Comparison of ENCODE assay signal across 1 cellular context in the genomic region with DNA sequence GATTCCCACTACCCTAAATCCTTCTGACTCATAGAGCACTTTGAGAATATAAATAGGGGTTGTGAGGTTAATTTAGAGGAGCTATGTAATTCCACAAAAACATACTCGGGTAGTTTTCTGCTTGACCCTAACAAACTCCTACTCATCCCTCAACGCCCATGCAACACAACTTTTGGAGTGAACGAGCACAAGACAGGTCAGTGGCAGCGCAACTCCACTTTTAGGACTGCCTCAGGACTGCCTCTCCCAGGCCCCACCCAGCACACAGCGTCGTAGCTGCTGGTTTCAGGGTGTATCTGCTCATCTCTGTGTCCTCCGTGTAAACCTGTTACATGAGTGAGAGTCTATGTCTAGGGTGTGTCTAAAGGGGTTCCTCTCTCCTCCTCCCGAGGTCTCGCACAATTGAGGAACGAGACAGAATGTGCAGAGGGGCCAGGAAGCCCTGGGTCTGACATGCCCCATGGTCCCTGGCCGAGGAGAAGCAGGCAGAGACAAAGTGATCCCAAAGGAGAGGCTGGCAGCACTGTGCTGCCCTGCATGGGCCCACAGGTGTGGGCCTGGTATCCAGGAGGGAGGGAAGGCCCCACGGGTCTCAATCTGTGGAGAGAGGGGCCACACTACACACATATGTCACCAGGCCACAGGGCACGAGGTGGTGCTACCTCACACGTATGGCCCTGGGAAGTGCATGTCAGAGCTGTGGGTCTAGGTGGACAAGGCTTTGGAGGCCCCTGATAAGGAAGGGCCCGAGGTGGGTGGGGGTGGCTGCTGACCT.
TF ChIP-seq lines count a peak whose summit lies in the region.

No MANE protein-coding gene starts in this region.

TF ChIP-seq in K562, 482 proteins besides CTCF, POLR2A, EP300 and RAD21 (continued from another document):
- TF ChIP-seq, protein P1, sequence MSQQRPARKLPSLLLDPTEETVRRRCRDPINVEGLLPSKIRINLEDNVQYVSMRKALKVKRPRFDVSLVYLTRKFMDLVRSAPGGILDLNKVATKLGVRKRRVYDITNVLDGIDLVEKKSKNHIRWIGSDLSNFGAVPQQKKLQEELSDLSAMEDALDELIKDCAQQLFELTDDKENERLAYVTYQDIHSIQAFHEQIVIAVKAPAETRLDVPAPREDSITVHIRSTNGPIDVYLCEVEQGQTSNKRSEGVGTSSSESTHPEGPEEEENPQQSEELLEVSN (IDR thresholded peaks at IDR 0.05; ENCODE audit: borderline replicate concordance in 1 of 2, extremely low read depth in 1 of 2, insufficient read depth in 1 of 2, insufficient read length in 1 of 2, low read depth in 1 of 2, low read length in 1 of 2, poor library complexity in 1 of 2, severe bottlenecking in 1 of 2), result peak in 1 of 2 experiments; percentile 18
- TF ChIP-seq SOX6 (IDR thresholded peaks at IDR 0.05) (no peak), RFX5 (IDR thresholded peaks at IDR 0.05; ENCODE audit: low read depth, low read length) (no peak), POLR3G (IDR thresholded peaks at IDR 0.05; ENCODE audit: extremely low read depth, insufficient read length, insufficient replicate concordance) (no peak), RAD51 (IDR thresholded peaks at IDR 0.05; ENCODE audit: borderline replicate concordance, low read depth) (no peak)
